Comparison of ENCODE assay signal across 27 cellular contexts in genomic region chr18:8034674-8035073, GRCh38.
"Had no signal": no experiment of that assay in that cellular context is flagged by ENCODE, and none has a peak within 500 bp of the region (broad histone marks: within the 10 kb centered on the region; RNA-seq: fewer than 3 reads in every experiment).

No MANE protein-coding gene starts in this region.

- ATAC-seq: activated CD4-positive, CD25-positive, alpha-beta regulatory T cell treated with anti-CD3 and anti-CD28 coated beads, Interleukin-2, amount 50 U/mL, for 24 hours; activated CD8-positive, alpha-beta memory T cell treated with anti-CD3 and anti-CD28 coated beads, Interleukin-2, amount 10 ng/mL, durations not matched to agents 7 days and 5 days; activated naive CD8-positive, alpha-beta T cell treated with anti-CD3 and anti-CD28 coated beads, Interleukin-2, amount 50 U/mL, for 24 hours; body of pancreas; SK-N-SH treated with all-trans-retinoic acid at 6 μM for 48 hours had no signal

- H3K27me3 ChIP-seq: ascending aorta, body of pancreas, Peyer's patch, SJSA1 had no signal

- DNase-seq: activated CD4-positive, alpha-beta T cell treated with anti-CD3 and anti-CD28 coated beads for 48 hours; activated CD4-positive, alpha-beta T cell treated with anti-CD3 and anti-CD28 coated beads, Interleukin-2, amount 50 U/mL, for 48 hours; activated CD8-positive, alpha-beta memory T cell treated with anti-CD3 and anti-CD28 coated beads, Interleukin-2, amount 10 ng/mL, durations not matched to agents 7 days and 5 days; activated effector memory CD4-positive, alpha-beta T cell treated with Interleukin-2 at 50 U/mL for 16 hours; activated naive CD4-positive, alpha-beta T cell; activated naive CD8-positive, alpha-beta T cell treated with anti-CD3 and anti-CD28 coated beads, Interleukin-2, amount 50 U/mL, for 24 hours; activated T-cell treated with anti-CD3 and anti-CD28 coated beads, Interleukin-2, amount 50 U/mL, for 24 hours; amniotic stem cell; body of pancreas; central memory CD4-positive, alpha-beta T cell; Karpas-422; MM.1S; NCI-H1105; NCI-H1436; NCI-H1694 treated with DMSO at 0.1 percent for 48 hours; NCI-H2029 treated with DMSO at 0.1 percent for 48 hours; NCI-H510A treated with DMSO at 0.1 percent for 48 hours; NCI-H69; NK-92 treated with Interleukin-12 subunit alpha and Interleukin-12 subunit beta, amount 100 ng/mL, for 24 hours; OCI-M1; Peyer's patch; SHP77 had no signal

- H3K9me3 ChIP-seq: ascending aorta, body of pancreas, Peyer's patch, SJSA1 had no signal

- FAIRE-seq: bronchial epithelial cell had no signal

- H3K4me3 ChIP-seq: ascending aorta, body of pancreas, Peyer's patch, SJSA1 had no signal

- H3K27ac ChIP-seq: ascending aorta, body of pancreas, Peyer's patch, SJSA1 had no signal

- H3K4me1 ChIP-seq: body of pancreas, Peyer's patch, SJSA1 had no signal

- H3K36me3 ChIP-seq: ascending aorta, Peyer's patch, SJSA1 had no signal
